1 cellular context compared by ENCODE assay signal in genomic region chr1:173477286-173478098, GRCh38.
TF ChIP-seq lines count a peak whose summit lies in the region.

Gene PRDX6, plus strand, starts transcription at chr1:173477335. Its CDS starts 63 bp downstream, at chr1:173477398.

TF ChIP-seq in K562, 482 proteins besides CTCF, POLR2A, EP300 and RAD21 (continued from another document and continues in another):
- TF ChIP-seq CEBPZ (IDR thresholded peaks at IDR 0.05; ENCODE audit: borderline replicate concordance, low read depth, low read length) = no peak
- no peak for TF ChIP-seq ZHX1 (conservative IDR thresholded peaks at IDR 0.05; ENCODE audit: low read length)
- TF ChIP-seq ZFP1 (CRISPR knock-in tag; IDR thresholded peaks at IDR 0.05) = no peak
- no peak for TF ChIP-seq ZC3H8 (IDR thresholded peaks at IDR 0.05)
- TF ChIP-seq HBP1 (CRISPR knock-in tag; IDR thresholded peaks at IDR 0.05) = no peak
- TF ChIP-seq PCBP1 (IDR thresholded peaks at IDR 0.05; ENCODE audit: low read depth, low read length, poor library complexity, severe bottlenecking) = peak; percentile 88
- TF ChIP-seq ZBTB17 (CRISPR knock-in tag; IDR thresholded peaks at IDR 0.05) = no peak
- TF ChIP-seq POLR2AphosphoS5 (IDR thresholded peaks at IDR 0.05; ENCODE audit: control insufficient read depth, insufficient read depth, low read depth, low read length) = peak; percentile 88
- TF ChIP-seq ETS1 (conservative IDR thresholded peaks at IDR 0.05; ENCODE audit: control insufficient read depth, low read depth, low read length) = 0 out of 2 replicates have a peak, but pooled peaks have one; percentile 76
- TF ChIP-seq NRF1 (conservative IDR thresholded peaks at IDR 0.05 in 1 of 2, IDR thresholded peaks at IDR 0.05 in 1 of 2) = peak; percentile 48 to 66; a peak in 3 of 4 replicates
- no peak for TF ChIP-seq EHMT2 (IDR thresholded peaks at IDR 0.05)
- TF ChIP-seq BCOR (IDR thresholded peaks at IDR 0.05) = peak; percentile 61; the same call in 1 of the 2 replicates
- no peak for TF ChIP-seq FOXM1 (IDR thresholded peaks at IDR 0.05; ENCODE audit: low read depth)
- TF ChIP-seq FOXM1 (CRISPR knock-in tag; IDR thresholded peaks at IDR 0.05; ENCODE audit: low read depth) = 0 out of 2 replicates have a peak, but pooled peaks have one; percentile 40
- TF ChIP-seq BMI1 (IDR thresholded peaks at IDR 0.05; ENCODE audit: low read length) = no peak
- peak; percentile 40 for TF ChIP-seq SMARCE1 (IDR thresholded peaks at IDR 0.05)
- no peak for TF ChIP-seq ZNF778 (CRISPR knock-in tag; IDR thresholded peaks at IDR 0.05)
- TF ChIP-seq ZNF197 (CRISPR knock-in tag; IDR thresholded peaks at IDR 0.05; ENCODE audit: low read depth) = no peak
- TF ChIP-seq ARID4B (CRISPR knock-in tag; IDR thresholded peaks at IDR 0.05) = peak; percentile 98
- no peak for TF ChIP-seq HNRNPLL (IDR thresholded peaks at IDR 0.05; ENCODE audit: low read depth, low read length, poor library complexity, severe bottlenecking)
- TF ChIP-seq ZNF217 (CRISPR knock-in tag; IDR thresholded peaks at IDR 0.05) = no peak
- TF ChIP-seq IFI16 (CRISPR knock-in tag; IDR thresholded peaks at IDR 0.05) = no peak
- no peak for TF ChIP-seq HEY1 (CRISPR knock-in tag; IDR thresholded peaks at IDR 0.05; ENCODE audit: borderline replicate concordance)
- TF ChIP-seq ARID3A (IDR thresholded peaks at IDR 0.05; ENCODE audit: borderline replicate concordance, low read depth, low read length) = no peak
- no peak for TF ChIP-seq ZNF79 (CRISPR knock-in tag; IDR thresholded peaks at IDR 0.05; ENCODE audit: low read depth)
- TF ChIP-seq ZFP91 (CRISPR knock-in tag; IDR thresholded peaks at IDR 0.05) = peak; percentile 74
- TF ChIP-seq XRCC3 (IDR thresholded peaks at IDR 0.05) = no peak
- TF ChIP-seq E2F5 (CRISPR knock-in tag; IDR thresholded peaks at IDR 0.05) = peak; percentile 94
- 0 out of 4 replicates have a peak, but pooled peaks of 1 of the 2 experiments have one; percentile 6 for TF ChIP-seq TBL1XR1 (IDR thresholded peaks at IDR 0.05; ENCODE audit: low read length in 2 of 2)
- no peak for TF ChIP-seq GATAD2B (IDR thresholded peaks at IDR 0.05; ENCODE audit: borderline replicate concordance)
- no peak for TF ChIP-seq ZBTB7A (IDR thresholded peaks at IDR 0.05; ENCODE audit: borderline replicate concordance, control insufficient read depth, low read depth, low read length)
- TF ChIP-seq CHCHD3 (CRISPR knock-in tag; IDR thresholded peaks at IDR 0.05) = no peak
- TF ChIP-seq NKRF (IDR thresholded peaks at IDR 0.05; ENCODE audit: borderline replicate concordance) = peak; percentile 40; the same call in 1 of the 2 replicates
- no peak for TF ChIP-seq CREM (IDR thresholded peaks at IDR 0.05; ENCODE audit: low read depth)
- TF ChIP-seq ZNF12 (CRISPR knock-in tag; IDR thresholded peaks at IDR 0.05) = no peak
- TF ChIP-seq ZNF140 (CRISPR knock-in tag; IDR thresholded peaks at IDR 0.05) = no peak
- TF ChIP-seq RNF2 (IDR thresholded peaks at IDR 0.05) = no peak
